Comparison of ENCODE assay signal across 19 cellular contexts in genomic region chr20:63044204-63044600, GRCh38. TPM values are rescaled to one million over a fixed set of nuclear protein-coding genes. Genes with fewer than 3 reads are reported as not detected.
DNase-seq lines count a peak whose midpoint lies in the region; ATAC-seq and TF ChIP-seq lines count a peak whose summit lies in the region.
"Had no signal": no experiment of that assay in that cellular context is flagged by ENCODE, and none has a peak within 500 bp of the region (broad histone marks: within the 10 kb centered on the region; RNA-seq: fewer than 3 reads in every experiment).

No MANE protein-coding gene starts in this region.

- H3K4me1 ChIP-seq in heart left ventricle: no peaks in the 10 kb centered on the region
- no peaks in the 10 kb centered on the region for H3K4me1 ChIP-seq in right lobe of liver
- no peaks in the 10 kb centered on the region for H3K4me1 ChIP-seq in aorta (ENCODE audit: control insufficient read depth in 1 of 2, insufficient read depth in 2 of 2, low read length in 2 of 2)

- H3K4me3 ChIP-seq in heart left ventricle (no peak overlapping the region), right lobe of liver (no peak overlapping the region), aorta (ENCODE audit: low read length in 2 of 2) (no peak overlapping the region)
- H3K4me3 ChIP-seq: BLaER1 treated with 17β-estradiol and CSF1 and Interleukin-3, amounts not matched to agents 10 nM and 100 nM had no signal

- intact Hi-C loops in heart left ventricle (cut with DNase I): no loop called here
- intact Hi-C loops in Right ventricle myocardium inferior (cut with DNase I): no loop called here
- intact Hi-C loops in right lobe of liver (cut with DNase I): no loop called here
- intact Hi-C loops in aorta (cut with DNase I): no loop called here

- no peaks in the 10 kb centered on the region for H3K9me3 Mint-ChIP-seq in central memory CD8-positive, alpha-beta T cell

- H3K4me3 Mint-ChIP-seq in central memory CD8-positive, alpha-beta T cell: no peak overlapping the region
- H3K4me3 Mint-ChIP-seq: CD4-positive, CD25-positive, alpha-beta regulatory T cell; HFFc6 had no signal

- H3K36me3 Mint-ChIP-seq in central memory CD8-positive, alpha-beta T cell (ENCODE audit: insufficient read depth): peaks cover 1% of the 10 kb centered on the region
- H3K36me3 Mint-ChIP-seq: CD4-positive, CD25-positive, alpha-beta regulatory T cell had no signal

- DNase-seq in heart left ventricle (peak in 3 of 5 donors; percentile 5 to 7 (median 6)), Right ventricle myocardium inferior (ENCODE audit: missing footprints) (no peak), right lobe of liver (peak in 2 of 3 donors; percentile 5 to 31), aorta (peak; percentile 32 to 40), EL (no peak), SKM-1 treated with dmso at 0.1 percent for 144 hours (lab: John Stamatoyannopoulos, UW; ENCODE audit: unreplicated experiment) (no peak)
- DNase-seq in central memory CD8-positive, alpha-beta T cell (ENCODE audit: low spot score in 2 of 2): no peak
- DNase-seq: 8988T; AML-193; Calu3; CD4-positive, CD25-positive, alpha-beta regulatory T cell; DMS 273 treated with DMSO at 0.1 percent for 48 hours; HCEC 1CT; HFFc6 had no signal

- H3K36me3 ChIP-seq in heart left ventricle: no peaks in the 10 kb centered on the region
- H3K36me3 ChIP-seq in right lobe of liver: no peaks in the 10 kb centered on the region
- no peaks in the 10 kb centered on the region for H3K36me3 ChIP-seq in aorta (ENCODE audit: control insufficient read depth in 1 of 2, insufficient read depth in 2 of 2, low read length in 1 of 2)
- H3K36me3 ChIP-seq: BLaER1 treated with 17β-estradiol and CSF1 and Interleukin-3, amounts not matched to agents 10 nM and 100 nM had no signal

- TF ChIP-seq CTCF in heart left ventricle (IDR thresholded peaks at IDR 0.05) (no peak), right lobe of liver (IDR thresholded peaks at IDR 0.05) (no peak)

- H3K27me3 Mint-ChIP-seq in central memory CD8-positive, alpha-beta T cell: peaks cover 66% of the 10 kb centered on the region

- H3K27ac Mint-ChIP-seq in central memory CD8-positive, alpha-beta T cell (ENCODE audit: low read depth): peak overlapping the region; percentile 69
- H3K27ac Mint-ChIP-seq: HFFc6 had no signal

- peaks cover 0 to 61% (median 19%) of the 10 kb centered on the region in 9 donors for H3K27me3 ChIP-seq in heart left ventricle
- no peaks in the 10 kb centered on the region for H3K27me3 ChIP-seq in right lobe of liver
- peaks cover 0 to 2% of the 10 kb centered on the region in 2 donors for H3K27me3 ChIP-seq in aorta (ENCODE audit: control insufficient read depth in 1 of 2, insufficient read depth in 2 of 2, low read length in 1 of 2)
- H3K27me3 ChIP-seq: BLaER1 treated with 17β-estradiol and CSF1 and Interleukin-3, amounts not matched to agents 10 nM and 100 nM had no signal

- no peak for TF ChIP-seq POLR2A in heart left ventricle (IDR thresholded peaks at IDR 0.05)
- TF ChIP-seq POLR2A in right lobe of liver (IDR thresholded peaks at IDR 0.05): no peak

- H3K27ac ChIP-seq in heart left ventricle (no peak overlapping the region), right lobe of liver (no peak overlapping the region), aorta (ENCODE audit: low read depth in 1 of 2, low read length in 2 of 2) (no peak overlapping the region)
- H3K27ac ChIP-seq: BLaER1 treated with 17β-estradiol and CSF1 and Interleukin-3, amounts not matched to agents 10 nM and 100 nM had no signal

- H3K9me3 ChIP-seq in heart left ventricle (no peaks in the 10 kb centered on the region), right lobe of liver (no peaks in the 10 kb centered on the region), aorta (ENCODE audit: control insufficient read depth, low read length) (no peaks in the 10 kb centered on the region)

- no peaks in the 10 kb centered on the region for H3K4me1 Mint-ChIP-seq in central memory CD8-positive, alpha-beta T cell

- ATAC-seq in heart left ventricle: no peak
- ATAC-seq in Right ventricle myocardium inferior: no peak
- ATAC-seq in central memory CD8-positive, alpha-beta T cell (replicated peaks; ENCODE audit: extremely low read depth, poor library complexity, severe bottlenecking): no peak
- no peak for ATAC-seq in right lobe of liver
- no peak for ATAC-seq in aorta (ENCODE audit: low FRiP score)
- no peak for ATAC-seq in HG03025 (IDR thresholded peaks at IDR 0.05; ENCODE audit: low FRiP score, unreplicated experiment)

- WGBS in heart left ventricle, 4 donors: 83 to 85% (median 84%) methylated on average over 25 of the region's 25 CpGs
- WGBS in right lobe of liver (ENCODE audit: insufficient coverage, low coverage, low lambda C conversion rate, missing lambda C conversion rate): 53% methylated on average over 3 of the region's 25 CpGs
- WGBS in aorta, 2 donors: 81 to 85% methylated on average over 25 of the region's 25 CpGs

RNA-seq across cellular contexts. Expression of gene BHLHE23, which starts 37.4 kb away (rescaled TPM):
- not detected for total RNA-seq in heart left ventricle
- polyA plus RNA-seq in heart left ventricle: not detected
- total RNA-seq in Right ventricle myocardium inferior: not detected
- not detected for total RNA-seq in right lobe of liver
- not detected for total RNA-seq in aorta
- polyA plus RNA-seq in aorta: not detected
- total RNA-seq: Calu3; CD4-positive, CD25-positive, alpha-beta regulatory T cell; Daoy; G401; H4; HFFc6 had no signal
- polyA plus RNA-seq: CD4-positive, CD25-positive, alpha-beta regulatory T cell had no signal

Comparison
In these comparisons a context has a peak if more than half of its experiments do, and no peak if none do; other contexts are left out.
1. DNase-seq: peak in heart left ventricle (3 of 5), right lobe of liver (2 of 3) and aorta (2 of 2); none in Right ventricle myocardium inferior (single experiment), central memory CD8-positive, alpha-beta T cell (0 of 2), EL (single experiment) and SKM-1 treated with dmso at 0.1 percent for 144 hours (single experiment).